11 cellular contexts compared by ENCODE assay signal in the genomic region with DNA sequence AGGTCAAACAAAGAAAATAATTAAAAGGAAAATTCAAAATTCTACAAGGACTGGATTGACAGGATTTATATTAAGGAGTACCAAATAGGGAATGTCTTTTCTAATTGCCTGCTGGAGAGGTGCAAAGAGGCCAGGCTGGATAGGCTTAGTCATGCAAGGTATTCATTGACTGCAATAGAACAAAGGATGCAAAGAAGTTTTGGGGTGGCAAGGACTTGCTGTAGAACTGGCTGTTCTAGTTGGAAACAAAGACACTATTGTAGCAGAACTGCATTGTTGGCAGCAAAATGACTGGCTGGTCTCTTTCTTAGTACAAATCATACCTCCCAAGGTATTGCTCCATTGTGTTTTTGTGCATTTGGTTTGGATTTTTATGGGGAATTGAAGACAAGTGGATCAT. TPM values are rescaled to one million over a fixed set of nuclear protein-coding genes. Genes with fewer than 3 reads are reported as not detected.
DNase-seq lines count a peak whose midpoint lies in the region; ATAC-seq and TF ChIP-seq lines count a peak whose summit lies in the region.
"Had no signal": no experiment of that assay in that cellular context is flagged by ENCODE, and none has a peak within 500 bp of the region (broad histone marks: within the 10 kb centered on the region; RNA-seq: fewer than 3 reads in every experiment).

No MANE protein-coding gene starts in this region.

- no peaks in the 10 kb centered on the region for H3K27me3 ChIP-seq in mucosa of stomach (ENCODE audit: control insufficient read depth, insufficient read depth, low read length)
- H3K27me3 ChIP-seq in CD8-positive, alpha-beta T cell (ENCODE audit: insufficient read depth, low read length), result no peaks in the 10 kb centered on the region
- H3K27me3 ChIP-seq in heart left ventricle, result no peaks in the 10 kb centered on the region

- H3K4me1 ChIP-seq in mucosa of stomach (ENCODE audit: control insufficient read depth, insufficient read depth, low read length), result peaks cover 16% of the 10 kb centered on the region
- no peaks in the 10 kb centered on the region for H3K4me1 ChIP-seq in CD8-positive, alpha-beta T cell (ENCODE audit: insufficient read depth, low read length)
- no peaks in the 10 kb centered on the region for H3K4me1 ChIP-seq in heart left ventricle

- TF ChIP-seq POLR2A in heart left ventricle (IDR thresholded peaks at IDR 0.05), result no peak

- no peak overlapping the region for H3K4me3 Mint-ChIP-seq in CD8-positive, alpha-beta T cell
- H3K4me3 Mint-ChIP-seq in activated naive CD8-positive, alpha-beta T cell treated with anti-CD3 and anti-CD28 coated beads, Interleukin-2, amount 50 U/mL, for 24 hours, result no peak overlapping the region

- no peaks in the 10 kb centered on the region for H3K4me1 Mint-ChIP-seq in CD8-positive, alpha-beta T cell (ENCODE audit: low read depth)
- no peaks in the 10 kb centered on the region for H3K4me1 Mint-ChIP-seq in activated naive CD8-positive, alpha-beta T cell treated with anti-CD3 and anti-CD28 coated beads, Interleukin-2, amount 50 U/mL, for 24 hours

- H3K27ac ChIP-seq in CD8-positive, alpha-beta T cell (ENCODE audit: low read depth, low read length), result no peak overlapping the region
- H3K27ac ChIP-seq in heart left ventricle, result no peak overlapping the region

- H3K9me3 ChIP-seq in mucosa of stomach (ENCODE audit: control insufficient read depth, low read length) (no peaks in the 10 kb centered on the region), heart left ventricle (no peaks in the 10 kb centered on the region)
- no peaks in the 10 kb centered on the region for H3K9me3 ChIP-seq in CD8-positive, alpha-beta T cell (ENCODE audit: low read length)

- intact Hi-C loops in CD8-positive, alpha-beta T cell (cut with DNase I, micrococcal nuclease), result no loop called here
- intact Hi-C loops in heart left ventricle (cut with DNase I), result no loop called here

- H3K27me3 Mint-ChIP-seq in CD8-positive, alpha-beta T cell (ENCODE audit: low read depth), result peaks cover 8% of the 10 kb centered on the region
- peaks cover 5% of the 10 kb centered on the region for H3K27me3 Mint-ChIP-seq in activated naive CD8-positive, alpha-beta T cell treated with anti-CD3 and anti-CD28 coated beads, Interleukin-2, amount 50 U/mL, for 24 hours

- no peak overlapping the region for H3K27ac Mint-ChIP-seq in CD8-positive, alpha-beta T cell
- H3K27ac Mint-ChIP-seq in activated naive CD8-positive, alpha-beta T cell treated with anti-CD3 and anti-CD28 coated beads, Interleukin-2, amount 50 U/mL, for 24 hours, result no peak overlapping the region

- H3K36me3 ChIP-seq in mucosa of stomach (ENCODE audit: control insufficient read depth, insufficient read depth, low read length) (no peaks in the 10 kb centered on the region), heart left ventricle (no peaks in the 10 kb centered on the region)
- H3K36me3 ChIP-seq in CD8-positive, alpha-beta T cell (ENCODE audit: insufficient read depth, low read length), result no peaks in the 10 kb centered on the region

- ATAC-seq in CD8-positive, alpha-beta T cell, result no peak
- ATAC-seq in activated naive CD8-positive, alpha-beta T cell treated with anti-CD3 and anti-CD28 coated beads, Interleukin-2, amount 50 U/mL, for 24 hours, result no peak
- no peak for ATAC-seq in heart left ventricle
- ATAC-seq: left lobe of liver had no signal

- CTCF ChIA-PET in CD8-positive, alpha-beta T cell (lab: Charles Lee), result no interaction called here

- POLR2A ChIA-PET in CD8-positive, alpha-beta T cell (lab: Charles Lee), result no interaction called here

- H3K9me3 Mint-ChIP-seq in CD8-positive, alpha-beta T cell, result no peaks in the 10 kb centered on the region
- no peaks in the 10 kb centered on the region for H3K9me3 Mint-ChIP-seq in activated naive CD8-positive, alpha-beta T cell treated with anti-CD3 and anti-CD28 coated beads, Interleukin-2, amount 50 U/mL, for 24 hours

- TF ChIP-seq CTCF in epithelial cell of esophagus (IDR thresholded peaks at IDR 0.05; ENCODE audit: insufficient read depth, low read depth, low read length, missing control alignments) (no peak), heart left ventricle (IDR thresholded peaks at IDR 0.05) (no peak)
- TF ChIP-seq CTCF in CD8-positive, alpha-beta T cell (IDR thresholded peaks at IDR 0.05), result no peak

- DNase-seq in Ammon's horn (ENCODE audit: low spot score) (peak; percentile 89), NCI-H526 (lab: John Stamatoyannopoulos, UW) (peak; percentile 44 to 63), epithelial cell of esophagus (ENCODE audit: low read depth) (peak; percentile 93), NCI-H2081 treated with DMSO at 0.1 percent for 48 hours (lab: John Stamatoyannopoulos, UW) (no peak), heart left ventricle (no peak)
- no peak for DNase-seq in CD8-positive, alpha-beta T cell
- no peak for DNase-seq in activated naive CD8-positive, alpha-beta T cell treated with anti-CD3 and anti-CD28 coated beads, Interleukin-2, amount 50 U/mL, for 24 hours
- DNase-seq: activated effector memory CD4-positive, alpha-beta T cell treated with Interleukin-2 at 50 U/mL for 16 hours; cerebellar nuclear complex had no signal

- H3K36me3 Mint-ChIP-seq in CD8-positive, alpha-beta T cell, result no peaks in the 10 kb centered on the region
- H3K36me3 Mint-ChIP-seq in activated naive CD8-positive, alpha-beta T cell treated with anti-CD3 and anti-CD28 coated beads, Interleukin-2, amount 50 U/mL, for 24 hours (ENCODE audit: low read depth), result no peaks in the 10 kb centered on the region

- H3K4me3 ChIP-seq in epithelial cell of esophagus (ENCODE audit: low read length) (no peak overlapping the region), mucosa of stomach (ENCODE audit: low read length) (no peak overlapping the region), heart left ventricle (no peak overlapping the region)
- no peak overlapping the region for H3K4me3 ChIP-seq in CD8-positive, alpha-beta T cell (ENCODE audit: low read depth, low read length)

- peak overlapping the region; percentile 32 for H3K9ac ChIP-seq in mucosa of stomach (ENCODE audit: low read length)

RNA-seq across cellular contexts. Expression of a gene that starts 10.1 kb away (rescaled TPM):
- not detected for total RNA-seq in CD8-positive, alpha-beta T cell
- 10 to 100 TPM in 1 of 9 donors, 1 to 10 TPM in 7, under 1 TPM in 1; 0.93 to 16.0 (median 2.7) TPM for total RNA-seq in heart left ventricle
- polyA plus RNA-seq in heart left ventricle, result under 1 TPM; 0.61 to 0.64 TPM

Comparison
In these comparisons a context has a peak if more than half of its experiments do, and no peak if none do; other contexts are left out.
1. DNase-seq: peak in Ammon's horn (single experiment), NCI-H526 (2 of 2) and epithelial cell of esophagus (single experiment); none in CD8-positive, alpha-beta T cell (0 of 7), activated naive CD8-positive, alpha-beta T cell treated with anti-CD3 and anti-CD28 coated beads, Interleukin-2, amount 50 U/mL, for 24 hours (single experiment), NCI-H2081 treated with DMSO at 0.1 percent for 48 hours (single experiment) and heart left ventricle (0 of 5).